9 cellular contexts compared by ENCODE assay signal in genomic region chr7:130994378-130995115, GRCh38.
DNase-seq lines count a peak whose midpoint lies in the region; ATAC-seq and TF ChIP-seq lines count a peak whose summit lies in the region.
"Had no signal": no experiment of that assay in that cellular context is flagged by ENCODE, and none has a peak within 500 bp of the region (broad histone marks: within the 10 kb centered on the region; RNA-seq: fewer than 3 reads in every experiment).

No MANE protein-coding gene starts in this region.

- intact Hi-C loops in uterus (cut with DNase I; ENCODE audit: low total_unique reads), result loop anchor here (10.0 kb wide), 1 partner anchor 90 kb away; no protein-coding TSS in a partner anchor

- H3K4me3 ChIP-seq in effector memory CD4-positive, alpha-beta T cell (ENCODE audit: insufficient read depth, low read depth, low read length, poor library complexity, severe bottlenecking), result peak overlapping the region; percentile 2
- H3K4me3 ChIP-seq in muscle layer of duodenum (ENCODE audit: low read depth in 1 of 2, low read length in 2 of 2), result no peak overlapping the region
- H3K4me3 ChIP-seq in uterus, result peak overlapping the region in 1 of 2 donors; percentile 3

- ATAC-seq in GM21515 (IDR thresholded peaks at IDR 0.05; ENCODE audit: unreplicated experiment) (no peak), GM19035 (IDR thresholded peaks at IDR 0.05; ENCODE audit: unreplicated experiment) (no peak)

- no peak for TF ChIP-seq POLR2A in uterus (IDR thresholded peaks at IDR 0.05)

- H3K4me1 ChIP-seq in effector memory CD4-positive, alpha-beta T cell (ENCODE audit: control insufficient read depth, insufficient read depth, low read length, poor library complexity, severe bottlenecking), result peaks cover 72% of the 10 kb centered on the region
- H3K4me1 ChIP-seq in muscle layer of duodenum (ENCODE audit: control insufficient read depth in 1 of 2, insufficient read depth in 2 of 2, low read length in 2 of 2), result peaks cover 32 to 55% of the 10 kb centered on the region in 2 donors
- peaks cover 29 to 40% of the 10 kb centered on the region in 2 donors for H3K4me1 ChIP-seq in uterus

- peak; percentile 58 for DNase-seq in stimulated activated CD4-positive, alpha-beta T cell treated with anti-CD3 and anti-CD28 coated beads, Interleukin-15, amount 100 ng/mL, for 24 hours
- no peak for DNase-seq in stimulated activated CD4-positive, alpha-beta T cell treated with anti-CD3 and anti-CD28 coated beads, Interleukin-4, amount 100 ng/mL, for 1 hour
- DNase-seq in effector memory CD4-positive, alpha-beta T cell, result no peak
- peak; percentile 69 to 71 for DNase-seq in uterus
- DNase-seq in COR-L47 (lab: John Stamatoyannopoulos, UW), result no peak

- H3K9me3 ChIP-seq in effector memory CD4-positive, alpha-beta T cell (ENCODE audit: control insufficient read depth, low read length), result no peaks in the 10 kb centered on the region
- H3K9me3 ChIP-seq in muscle layer of duodenum (ENCODE audit: control insufficient read depth in 1 of 2, low read length in 2 of 2) (no peaks in the 10 kb centered on the region), uterus (no peaks in the 10 kb centered on the region)

- peak overlapping the region; percentile 63 for H3K27ac ChIP-seq in effector memory CD4-positive, alpha-beta T cell (ENCODE audit: insufficient read depth, low read length, poor library complexity, severe bottlenecking)
- H3K27ac ChIP-seq in muscle layer of duodenum (ENCODE audit: low read length) (peak overlapping the region; percentile 86), uterus (peak overlapping the region; percentile 70 to 85)
- H3K27ac ChIP-seq: VCaP had no signal

- TF ChIP-seq CTCF in uterus (IDR thresholded peaks at IDR 0.05), result peak in 1 of 4 experiments; percentile 3

- no peaks in the 10 kb centered on the region for H3K27me3 ChIP-seq in effector memory CD4-positive, alpha-beta T cell (replicated peaks; ENCODE audit: control insufficient read depth, insufficient read depth, low read length, poor library complexity, severe bottlenecking)
- H3K27me3 ChIP-seq in muscle layer of duodenum (ENCODE audit: low read depth, low read length), result no peaks in the 10 kb centered on the region
- H3K27me3 ChIP-seq in uterus, result no peaks in the 10 kb centered on the region

- H3K36me3 ChIP-seq in effector memory CD4-positive, alpha-beta T cell (ENCODE audit: control insufficient read depth, insufficient read depth, low read length), result no peaks in the 10 kb centered on the region
- H3K36me3 ChIP-seq in muscle layer of duodenum (ENCODE audit: control insufficient read depth in 1 of 2, insufficient read depth in 2 of 2, low read length in 2 of 2) (no peaks in the 10 kb centered on the region), uterus (no peaks in the 10 kb centered on the region)

Comparison
In these comparisons a context has a peak if more than half of its experiments do, and no peak if none do; other contexts are left out.
1. DNase-seq: peak in stimulated activated CD4-positive, alpha-beta T cell treated with anti-CD3 and anti-CD28 coated beads, Interleukin-15, amount 100 ng/mL, for 24 hours (single experiment) and uterus (2 of 2); none in stimulated activated CD4-positive, alpha-beta T cell treated with anti-CD3 and anti-CD28 coated beads, Interleukin-4, amount 100 ng/mL, for 1 hour (single experiment), effector memory CD4-positive, alpha-beta T cell (0 of 3) and COR-L47 (single experiment).
2. Peak in every context shown above with its lines, with median percentiles within 50 percentile points of each other: H3K27ac ChIP-seq.